Comparison of ENCODE assay signal across 8 cellular contexts in genomic region chr6:34143884-34144580, GRCh38. TPM values are rescaled to one million over a fixed set of nuclear protein-coding genes. Genes with fewer than 3 reads are reported as not detected.
DNase-seq lines count a peak whose midpoint lies in the region; ATAC-seq, FAIRE-seq and TF ChIP-seq lines count a peak whose summit lies in the region.

No MANE protein-coding gene starts in this region.

- H3K4me1 ChIP-seq in neural progenitor cell = peaks cover 39% of the 10 kb centered on the region

- H3K27me3 ChIP-seq in AG04450 (ENCODE audit: control insufficient read depth, insufficient read depth, low read length) (peaks cover 74% of the 10 kb centered on the region), neural progenitor cell (peaks cover 77% of the 10 kb centered on the region)

- CTCF ChIA-PET in AG04450 (lab: Charles Lee) = interaction anchor here (2.0 kb wide), 1 partner anchor 373 kb away, joined by 5 read pairs; no protein-coding TSS in a partner anchor

- H3K4me1 Mint-ChIP-seq in central memory CD8-positive, alpha-beta T cell = peaks cover 14% of the 10 kb centered on the region
- H3K4me1 Mint-ChIP-seq in neural progenitor cell = peaks cover 40% of the 10 kb centered on the region

- H3K4me3 ChIP-seq in AG04450 (ENCODE audit: low read depth, low read length) (no peak overlapping the region), HFF-Myc (replicated peaks; ENCODE audit: low read depth, low read length) (no peak overlapping the region), neural progenitor cell (peak overlapping the region; percentile 86)

- H3K27ac Mint-ChIP-seq in central memory CD8-positive, alpha-beta T cell (ENCODE audit: low read depth) = no peak overlapping the region
- no peak overlapping the region for H3K27ac Mint-ChIP-seq in neural progenitor cell

- peaks cover 37% of the 10 kb centered on the region for H3F3A ChIP-seq in neural progenitor cell (ENCODE audit: low read depth)

- peak; percentile 47 for ATAC-seq in central memory CD8-positive, alpha-beta T cell (replicated peaks; ENCODE audit: extremely low read depth, poor library complexity, severe bottlenecking)
- ATAC-seq in GM21619 (IDR thresholded peaks at IDR 0.05; ENCODE audit: unreplicated experiment) (no peak), GM18520 (IDR thresholded peaks at IDR 0.05; ENCODE audit: unreplicated experiment) (no peak)

- no peaks in the 10 kb centered on the region for H3K9me3 Mint-ChIP-seq in central memory CD8-positive, alpha-beta T cell
- H3K9me3 Mint-ChIP-seq in neural progenitor cell = no peaks in the 10 kb centered on the region

- no peak overlapping the region for H3K9ac ChIP-seq in neural progenitor cell

- peaks cover 24% of the 10 kb centered on the region for H4K20me1 ChIP-seq in neural progenitor cell (ENCODE audit: low read depth)

- no peaks in the 10 kb centered on the region for H3K79me2 ChIP-seq in neural progenitor cell (ENCODE audit: low read depth)

- peaks cover 4% of the 10 kb centered on the region for H3K36me3 Mint-ChIP-seq in central memory CD8-positive, alpha-beta T cell (ENCODE audit: insufficient read depth)
- H3K36me3 Mint-ChIP-seq in neural progenitor cell = no peaks in the 10 kb centered on the region

- peak overlapping the region; percentile 95 for H3K4me2 ChIP-seq in neural progenitor cell

- POLR2A ChIA-PET in AG04450 (lab: Yijun Ruan, JAX) = no interaction called here

- peak overlapping the region; percentile 88 for H2AFZ ChIP-seq in neural progenitor cell (replicated peaks)

- no peak for DNase-seq in AG04450 (ENCODE audit: low read depth, low spot score)
- DNase-seq in HFF-Myc (ENCODE audit: extremely low read depth, low read depth) = no peak
- DNase-seq in T-helper 1 cell = peak in 3 of 5 donors; percentile 28 to 30 (median 30)
- peak in 1 of 2 donors; percentile 23 for DNase-seq in central memory CD8-positive, alpha-beta T cell (ENCODE audit: low spot score in 2 of 2)
- peak; percentile 95 for DNase-seq in neural progenitor cell (ENCODE audit: low spot score)
- peak; percentile 67 for DNase-seq in urothelium cell line (ENCODE audit: low spot score)

- no peak for FAIRE-seq in urothelium cell line (lab: Jason Lieb, UNC)

- H3K9me3 ChIP-seq in AG04450 (ENCODE audit: control insufficient read depth, insufficient read depth, low read length) = no peaks in the 10 kb centered on the region; the same call in 1 of the 2 replicates
- H3K9me3 ChIP-seq in neural progenitor cell (ENCODE audit: low read depth) = no peaks in the 10 kb centered on the region

- H3K4me3 Mint-ChIP-seq in central memory CD8-positive, alpha-beta T cell = peak overlapping the region; percentile 58
- H3K4me3 Mint-ChIP-seq in neural progenitor cell = peak overlapping the region; percentile 75

- H3K36me3 ChIP-seq in neural progenitor cell = no peaks in the 10 kb centered on the region

- peak; percentile 10; the same call in 1 of the 2 replicates for TF ChIP-seq CTCF in AG04450 (IDR thresholded peaks at IDR 0.05; ENCODE audit: low read depth, low read length)
- TF ChIP-seq CTCF in HFF-Myc (IDR thresholded peaks at IDR 0.05; ENCODE audit: low read depth, low read length, missing control alignments) = peak; percentile 10
- peak; percentile 73 for TF ChIP-seq CTCF in neural progenitor cell (IDR thresholded peaks at IDR 0.05)

- H3K27ac ChIP-seq in AG04450 (ENCODE audit: low read depth, low read length) (no peak overlapping the region), neural progenitor cell (no peak overlapping the region)

- peaks cover 73% of the 10 kb centered on the region for H3K27me3 Mint-ChIP-seq in central memory CD8-positive, alpha-beta T cell
- H3K27me3 Mint-ChIP-seq in neural progenitor cell (ENCODE audit: insufficient read depth, low read depth) = peaks cover 55% of the 10 kb centered on the region

RNA-seq across cellular contexts. Expression of gene GRM4, which starts 1.9 kb away (rescaled TPM):
- polyA plus RNA-seq in AG04450 (2011; rRNA removed) = not detected in 2 replicates
- not detected in 2 replicates for polyA minus RNA-seq in AG04450 (2011; rRNA and poly(A)+ RNA removed)
- total RNA-seq in neural progenitor cell (ENCODE audit: low replicate concordance) = 1.2 and 1.8 TPM in 2 replicates

Comparison
In these comparisons a context has a peak if more than half of its experiments do, and no peak if none do; other contexts are left out.
1. DNase-seq: peak in T-helper 1 cell (3 of 5), neural progenitor cell (single experiment) and urothelium cell line (single experiment); none in AG04450 (single experiment) and HFF-Myc (single experiment).
2. CTCF ChIP-seq: peak in every context shown above with its lines; median percentile 73 in neural progenitor cell; 10 in AG04450; 10 in HFF-Myc.